In the genomic region with DNA sequence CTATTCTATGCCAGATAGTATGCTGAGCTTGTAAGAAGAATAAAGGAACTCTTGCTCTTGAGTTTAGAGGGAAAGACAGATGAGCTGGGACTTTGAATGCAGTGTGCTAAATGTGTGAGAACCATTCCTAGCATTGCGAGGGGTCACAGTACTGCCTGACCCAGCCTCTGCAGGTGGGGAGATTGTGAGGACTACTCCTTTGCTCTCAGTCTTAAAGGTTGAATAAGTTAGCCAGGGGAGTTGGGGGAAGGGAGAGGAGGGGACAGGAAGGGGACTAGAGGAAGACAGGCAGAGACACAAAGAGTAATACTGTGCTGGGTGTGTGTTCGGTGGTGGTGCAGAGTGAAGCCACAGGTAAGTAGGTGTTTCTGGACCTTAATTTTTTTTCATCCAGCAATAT, we compare ENCODE assay signal across 20 cellular contexts. TPM values are rescaled to one million over a fixed set of nuclear protein-coding genes. Genes with fewer than 3 reads are reported as not detected.
A peak's percentile ranks its signal among the peaks of the same experiment; 100 is the strongest.
DNase-seq lines count a peak whose midpoint lies in the region; ATAC-seq, FAIRE-seq and TF ChIP-seq lines count a peak whose summit lies in the region.
"Had no signal": no experiment of that assay in that cellular context is flagged by ENCODE, and none has a peak within 500 bp of the region (broad histone marks: within the 10 kb centered on the region; RNA-seq: fewer than 3 reads in every experiment).

No MANE protein-coding gene starts in this region.

- H3K4me2 ChIP-seq in H1 (ENCODE audit: insufficient read depth in 1 of 2, low read depth in 2 of 2, low read length in 2 of 2) (no peak overlapping the region), hepatocyte (no peak overlapping the region)
- H3K4me2 ChIP-seq: PC-9 had no signal

- CTCF ChIA-PET in H1 (lab: Charles Lee; ENCODE audit: partially characterized antibody): interaction anchor here (0.7 to 4.3 kb wide), 14 partner anchors 11 to 296 kb away, joined by 3 to 17 read pairs (median 3); no protein-coding TSS in a partner anchor

- no peak overlapping the region for H4K8ac ChIP-seq in H1 (ENCODE audit: extremely low read depth, insufficient read depth, low read length)

- intact Hi-C loops in Right ventricle myocardium inferior (cut with DNase I): no loop called here

- H4K91ac ChIP-seq in H1 (replicated peaks; ENCODE audit: insufficient read length, low read length): no peak overlapping the region

- no peak overlapping the region for H3K14ac ChIP-seq in H1 (ENCODE audit: insufficient read length)

- no peak overlapping the region for H2AK5ac ChIP-seq in H1 (ENCODE audit: low read depth, low read length)

- H3K79me2 ChIP-seq in H1 (ENCODE audit: control insufficient read depth in 1 of 2, insufficient read depth in 2 of 2, low read length in 2 of 2): no peaks in the 10 kb centered on the region
- no peaks in the 10 kb centered on the region for H3K79me2 ChIP-seq in hepatocyte

- FAIRE-seq in H1 (lab: Jason Lieb, UNC): no peak
- FAIRE-seq: D721Med had no signal

- H3K27ac ChIP-seq in H1 (ENCODE audit: low read depth, low read length) (no peak overlapping the region), hepatocyte (no peak overlapping the region)
- H3K27ac ChIP-seq: 22Rv1, PC-9 had no signal

- no peak overlapping the region for H2AFZ ChIP-seq in H1 (ENCODE audit: low read length)
- H2AFZ ChIP-seq in hepatocyte: no peak overlapping the region
- H2AFZ ChIP-seq: PC-9 had no signal

- POLR2A ChIA-PET in H1 (lab: Charles Lee; ENCODE audit: partially characterized antibody): no interaction called here

- no peak overlapping the region for H3K56ac ChIP-seq in H1 (replicated peaks; ENCODE audit: insufficient read length, low read depth, low read length)

- H3K4me3 ChIP-seq in H1 (ENCODE audit: extremely low read depth in 1 of 4, insufficient read depth in 2 of 4, low read depth in 3 of 4, low read length in 4 of 4) (no peak overlapping the region; a peak in 2 of 8 replicates), hepatocyte (no peak overlapping the region)
- H3K4me3 ChIP-seq: PC-9 had no signal

- peaks cover 0 to 2% of the 10 kb centered on the region in 2 experiments for H4K20me1 ChIP-seq in H1 (replicated peaks in 1 of 2; ENCODE audit: control insufficient read depth in 1 of 2, insufficient read depth in 2 of 2, low read length in 2 of 2)
- no peaks in the 10 kb centered on the region for H4K20me1 ChIP-seq in hepatocyte (ENCODE audit: insufficient read depth, poor library complexity, severe bottlenecking)

- H3K9ac ChIP-seq in H1 (replicated peaks in 1 of 4; ENCODE audit: extremely low read depth in 1 of 4, low read depth in 3 of 4, low read length in 3 of 4): no peak overlapping the region

- no peak overlapping the region for H2BK12ac ChIP-seq in H1 (ENCODE audit: low read depth, low read length)

- H3K9me3 Mint-ChIP-seq in T-helper 1 cell treated with Interleukin-12 subunit alpha and Interleukin-12 subunit beta and Interleukin-4 antibody, amounts not matched to agents 30 μg/mL and 1 μg/mL, for 36 hours: no peaks in the 10 kb centered on the region
- no peaks in the 10 kb centered on the region for H3K9me3 Mint-ChIP-seq in type B pancreatic cell
- H3K9me3 Mint-ChIP-seq: CD4-positive, alpha-beta memory T cell had no signal

- H3K36me3 Mint-ChIP-seq in T-helper 1 cell treated with Interleukin-12 subunit alpha and Interleukin-12 subunit beta and Interleukin-4 antibody, amounts not matched to agents 30 μg/mL and 1 μg/mL, for 36 hours (ENCODE audit: low read depth): peaks cover 13% of the 10 kb centered on the region
- peaks cover 25% of the 10 kb centered on the region for H3K36me3 Mint-ChIP-seq in type B pancreatic cell

- no peak overlapping the region for H3K4me3 Mint-ChIP-seq in T-helper 1 cell treated with Interleukin-12 subunit alpha and Interleukin-12 subunit beta and Interleukin-4 antibody, amounts not matched to agents 30 μg/mL and 1 μg/mL, for 36 hours
- H3K4me3 Mint-ChIP-seq in type B pancreatic cell: no peak overlapping the region
- H3K4me3 Mint-ChIP-seq: CD4-positive, alpha-beta memory T cell had no signal

- no peak overlapping the region for H2BK120ac ChIP-seq in H1 (replicated peaks; ENCODE audit: low read depth, low read length)

- no peak overlapping the region for H3K23ac ChIP-seq in H1 (ENCODE audit: insufficient read length)

- H3K9me2 ChIP-seq in hepatocyte (replicated peaks; ENCODE audit: insufficient read depth): no peaks in the 10 kb centered on the region

- H3K4me1 ChIP-seq in H1 (replicated peaks in 1 of 4; ENCODE audit: control insufficient read depth in 3 of 4, insufficient read depth in 4 of 4, low read length in 3 of 4): peaks cover 5 to 10% (median 7%) of the 10 kb centered on the region in 4 experiments; a peak in 6 of 7 replicates
- no peaks in the 10 kb centered on the region for H3K4me1 ChIP-seq in hepatocyte (ENCODE audit: insufficient read depth)
- H3K4me1 ChIP-seq: BE2C had no signal

- no peak for TF ChIP-seq RAD21 in H1 (IDR thresholded peaks at IDR 0.05 in 1 of 2, conservative IDR thresholded peaks at IDR 0.05 in 1 of 2; ENCODE audit: low read depth in 2 of 2, low read length in 2 of 2)

- H3K9me3 ChIP-seq in H1 (ENCODE audit: insufficient read depth in 2 of 2, low read depth in 1 of 2, low read length in 1 of 2) (no peaks in the 10 kb centered on the region), hepatocyte (ENCODE audit: low read depth) (no peaks in the 10 kb centered on the region)
- H3K9me3 ChIP-seq: BE2C had no signal

- H3K79me1 ChIP-seq in H1 (ENCODE audit: low read depth, low read length): no peaks in the 10 kb centered on the region

- no peak overlapping the region for H2BK5ac ChIP-seq in H1 (ENCODE audit: low read depth, low read length)

- no peak for TF ChIP-seq POLR2A in H1 (IDR thresholded peaks at IDR 0.05; ENCODE audit: control extremely low read depth in 1 of 2, low read depth in 2 of 2, low read length in 2 of 2)

- no peaks in the 10 kb centered on the region for H3K27me3 Mint-ChIP-seq in T-helper 1 cell treated with Interleukin-12 subunit alpha and Interleukin-12 subunit beta and Interleukin-4 antibody, amounts not matched to agents 30 μg/mL and 1 μg/mL, for 36 hours (ENCODE audit: low read depth)
- H3K27me3 Mint-ChIP-seq in type B pancreatic cell: no peaks in the 10 kb centered on the region
- H3K27me3 Mint-ChIP-seq: CD4-positive, alpha-beta memory T cell had no signal

- peaks cover 4% of the 10 kb centered on the region for H3K4me1 Mint-ChIP-seq in T-helper 1 cell treated with Interleukin-12 subunit alpha and Interleukin-12 subunit beta and Interleukin-4 antibody, amounts not matched to agents 30 μg/mL and 1 μg/mL, for 36 hours (ENCODE audit: low read depth)
- H3K4me1 Mint-ChIP-seq in type B pancreatic cell (ENCODE audit: unreplicated experiment): no peaks in the 10 kb centered on the region

- TF ChIP-seq EP300 in H1 (IDR thresholded peaks at IDR 0.05; ENCODE audit: borderline replicate concordance in 1 of 2, low read depth in 2 of 2, low read length in 2 of 2): no peak

- H2BK20ac ChIP-seq in H1 (ENCODE audit: low read length): no peak overlapping the region

- no peak overlapping the region for H3K18ac ChIP-seq in H1 (ENCODE audit: extremely low read depth, low read length)

- 0 out of 2 replicates have a peak overlapping the region, but pooled peaks have one; percentile 37 for H2BK15ac ChIP-seq in H1 (ENCODE audit: low read length)

- H3K23me2 ChIP-seq in H1 (ENCODE audit: low read depth, low read length): no peaks in the 10 kb centered on the region

- peak overlapping the region; percentile 22 for H3K27ac Mint-ChIP-seq in T-helper 1 cell treated with Interleukin-12 subunit alpha and Interleukin-12 subunit beta and Interleukin-4 antibody, amounts not matched to agents 30 μg/mL and 1 μg/mL, for 36 hours
- H3K27ac Mint-ChIP-seq in type B pancreatic cell: peak overlapping the region; percentile 16

- no peak overlapping the region for H4K5ac ChIP-seq in H1 (ENCODE audit: insufficient read length, low read depth, low read length)

- TF ChIP-seq CTCF in H1 (IDR thresholded peaks at IDR 0.05; ENCODE audit: control extremely low read depth in 1 of 3, insufficient read depth in 1 of 3, low read depth in 1 of 3, low read length in 3 of 3): no peak
- no peak for TF ChIP-seq CTCF in type B pancreatic cell (conservative IDR thresholded peaks at IDR 0.05)
- TF ChIP-seq CTCF in hepatocyte (IDR thresholded peaks at IDR 0.05; ENCODE audit: poor library complexity): no peak

- H3K36me3 ChIP-seq in H1 (ENCODE audit: control insufficient read depth in 2 of 4, insufficient read depth in 4 of 4, low read length in 3 of 4) (peaks cover 7 to 20% (median 9%) of the 10 kb centered on the region in 4 experiments), hepatocyte (replicated peaks; ENCODE audit: insufficient read depth, low read depth) (no peaks in the 10 kb centered on the region)

- no peak for ATAC-seq in Right ventricle myocardium inferior

- DNase-seq in T-helper 1 cell: no peak
- DNase-seq in H1 (ENCODE audit: low read depth in 1 of 2, low spot score in 2 of 2): no peak
- DNase-seq in iPS-NIHi7 (ENCODE audit: extremely low spot score): peak; percentile 24
- DNase-seq in type B pancreatic cell (ENCODE audit: extremely low spot score, unreplicated experiment): no peak
- DNase-seq in hepatocyte (ENCODE audit: low spot score): no peak
- DNase-seq in Right ventricle myocardium inferior (ENCODE audit: missing footprints): no peak
- no peak for DNase-seq in kidney glomerular epithelial cell (lab: John Stamatoyannopoulos, UW)
- DNase-seq: BE2C; CD4-positive, alpha-beta memory T cell; DMS79 treated with DMSO at 0.1 percent for 48 hours; KG1; NCI-H1417 treated with DMSO at 0.1 percent for 48 hours; NCI-H1930; NCI-H2171; NCI-H446 treated with DMSO at 0.1 percent for 48 hours; NCI-H748 treated with DMSO at 0.1 percent for 48 hours had no signal

- no peaks in the 10 kb centered on the region for H3K27me3 ChIP-seq in H1 (replicated peaks in 1 of 4; ENCODE audit: control insufficient read depth in 3 of 4, extremely low read depth in 1 of 4, insufficient read depth in 3 of 4, low read length in 3 of 4)
- no peaks in the 10 kb centered on the region for H3K27me3 ChIP-seq in hepatocyte
- H3K27me3 ChIP-seq: BE2C had no signal

- no peak overlapping the region for H3K4ac ChIP-seq in H1 (replicated peaks; ENCODE audit: insufficient read length, low read depth, low read length)

- 86% methylated on average over 2 of the region's 2 CpGs; no CpG with 5 or more reads in 1 of the 2 experiments for WGBS in H1 (ENCODE audit: extremely low coverage in 1 of 2, insufficient coverage in 1 of 2, insufficient read length in 1 of 2, insufficient replicate concordance in 2 of 2, low coverage in 1 of 2, low lambda C conversion rate in 2 of 2, missing lambda C conversion rate in 1 of 2), 2 experiments
- WGBS in hepatocyte (ENCODE audit: low lambda C conversion rate, missing lambda C conversion rate): 95% methylated on average over 2 of the region's 2 CpGs

RNA-seq across cellular contexts. Expression of gene DCUN1D4, which starts 41.7 kb away (rescaled TPM):
- total RNA-seq in H1 (2021; fragmentation: NEBNext Ultra II Directional; extraction: Animal tissue kit (Norgen Biotek cat#: 25700)): 55.9 and 57.3 TPM in 2 replicates
- polyA plus RNA-seq in H1 (2011; rRNA removed) (19.2 and 22.9 TPM in 2 replicates), hepatocyte (17.1 and 17.3 TPM in 2 replicates)
- 22.3 TPM for polyA plus RNA-seq in H1 (2011; cell fraction: cytosol; rRNA removed)
- polyA plus RNA-seq in H1 (2011; cell fraction: nucleus; rRNA removed): 30.0 TPM
- polyA plus RNA-seq in H1 (2012, experiment 1 of 2): 28.8 to 52.4 TPM (median 44.0 TPM) in 4 replicates
- 1.3 TPM for polyA plus RNA-seq in H1 (2012, experiment 2 of 2)
- polyA plus RNA-seq in H1 (2013, experiment 1 of 2): 17.3 TPM
- 16.2 TPM for polyA plus RNA-seq in H1 (2013, experiment 2 of 2)
- 116 and 135 TPM in 2 replicates for polyA minus RNA-seq in H1 (2011; rRNA and poly(A)+ RNA removed)
- polyA minus RNA-seq in H1 (2011; cell fraction: cytosol; rRNA and poly(A)+ RNA removed): 36.2 TPM
- 114 TPM for polyA minus RNA-seq in H1 (2011; cell fraction: nucleus; rRNA and poly(A)+ RNA removed)
- total RNA-seq in type B pancreatic cell (ENCODE audit: low replicate concordance) (27.5 and 62.4 TPM in 2 replicates), hepatocyte (33.6 and 39.9 TPM in 2 replicates), Right ventricle myocardium inferior (38.7 TPM)
